ENCODE assay signal across 8 cellular contexts in genomic region chr11:67428052-67429001, GRCh38. TPM values are rescaled to one million over a fixed set of nuclear protein-coding genes. Genes with fewer than 3 reads are reported as not detected.
DNase-seq lines count a peak whose midpoint lies in the region; ATAC-seq lines count a peak whose summit lies in the region.

TSS of gene RPS6KB2 (plus strand) at chr11:67428494. CDS start at chr11:67428546, 52 bp downstream.

- peak within 1 kb of the TSS; percentile 94 to 95 for H3K4me3 ChIP-seq in CD4-positive, alpha-beta memory T cell (ENCODE audit: low read length in 2 of 2)
- H3K4me3 ChIP-seq in effector memory CD4-positive, alpha-beta T cell (ENCODE audit: insufficient read depth, low read depth, low read length, poor library complexity, severe bottlenecking): peak within 1 kb of the TSS; percentile 82

- peak within 1 kb of the TSS; percentile 93 to 100 (median 98) for H3K4me3 Mint-ChIP-seq in CD4-positive, alpha-beta memory T cell

- DNase-seq in CD4-positive, alpha-beta memory T cell: peak; percentile 97 to 99 (median 98)
- DNase-seq in HT-29 (ENCODE audit: low spot score) (peak; percentile 99), NOMO-1 (lab: John Stamatoyannopoulos, UW; ENCODE audit: unreplicated experiment in 2 of 2) (peak; percentile 95 to 97), lung microvascular endothelial cell (ENCODE audit: low read depth in 2 of 2) (peak; percentile 98 to 99)
- DNase-seq in effector memory CD4-positive, alpha-beta T cell: peak; percentile 95 to 99 (median 98)
- DNase-seq in stimulated activated CD4-positive, alpha-beta T cell treated with anti-CD3 and anti-CD28 coated beads, TNF-alpha, amount 100 ng/mL, for 48 hours (ENCODE audit: low read depth in 3 of 3): peak; percentile 96 to 100 (median 99)

- H3K27ac ChIP-seq in CD4-positive, alpha-beta memory T cell (ENCODE audit: low read depth, low read length): peak within 1 kb of the TSS; percentile 90
- peak within 1 kb of the TSS; percentile 89 for H3K27ac ChIP-seq in effector memory CD4-positive, alpha-beta T cell (ENCODE audit: insufficient read depth, low read length, poor library complexity, severe bottlenecking)

- peaks cover 14 to 61% (median 32%) of the 10 kb centered on the region in 4 donors for H3K4me1 Mint-ChIP-seq in CD4-positive, alpha-beta memory T cell

- peak within 1 kb of the TSS; percentile 95 to 99 (median 97) for H3K27ac Mint-ChIP-seq in CD4-positive, alpha-beta memory T cell

- H3K36me3 Mint-ChIP-seq in CD4-positive, alpha-beta memory T cell: peaks cover 8 to 17% of the 10 kb centered on the region in 2 donors

- peak; percentile 81 for ATAC-seq in GM19467 (IDR thresholded peaks at IDR 0.05; ENCODE audit: unreplicated experiment)

- H3K27me3 ChIP-seq in CD4-positive, alpha-beta memory T cell (ENCODE audit: insufficient read depth, low read length): no peaks in the 10 kb centered on the region
- no peaks in the 10 kb centered on the region for H3K27me3 ChIP-seq in effector memory CD4-positive, alpha-beta T cell (replicated peaks; ENCODE audit: control insufficient read depth, insufficient read depth, low read length, poor library complexity, severe bottlenecking)

- intact Hi-C loops in CD4-positive, alpha-beta memory T cell (cut with micrococcal nuclease): loop anchor here (1.0 kb wide), 6 partner anchors 9 to 78 kb away; partner anchors contain the start of genes CORO1B, PTPRCAP and TMEM134

- H3K9me3 ChIP-seq in CD4-positive, alpha-beta memory T cell (ENCODE audit: control insufficient read depth in 1 of 2, low read length in 2 of 2): no peaks in the 10 kb centered on the region
- H3K9me3 ChIP-seq in effector memory CD4-positive, alpha-beta T cell (ENCODE audit: control insufficient read depth, low read length): no peaks in the 10 kb centered on the region

- CTCF ChIA-PET in CD4-positive, alpha-beta memory T cell (lab: Charles Lee; ENCODE audit: partially characterized antibody): interaction anchor here (0.8 to 3.3 kb wide), 10 partner anchors 10 to 77 kb away, joined by 3 to 21 read pairs (median 3); partner anchors contain the start of genes PPP1CA, PTPRCAP and TBC1D10C
- CTCF ChIA-PET in activated CD8-positive, alpha-beta memory T cell treated with anti-CD3 and anti-CD28 coated beads for 36 hours (lab: Charles Lee): interaction anchor here (1.0 to 2.5 kb wide), 2 partner anchors 9 to 27 kb away, joined by 3 to 14 read pairs; partner anchors contain the start of genes PPP1CA and PTPRCAP

- peaks cover 49% of the 10 kb centered on the region for H3K4me1 ChIP-seq in CD4-positive, alpha-beta memory T cell (ENCODE audit: insufficient read depth, low read length)
- peaks cover 21% of the 10 kb centered on the region for H3K4me1 ChIP-seq in effector memory CD4-positive, alpha-beta T cell (ENCODE audit: control insufficient read depth, insufficient read depth, low read length, poor library complexity, severe bottlenecking)

- H3K9me3 Mint-ChIP-seq in CD4-positive, alpha-beta memory T cell: peaks cover 0 to 3% (median 0%) of the 10 kb centered on the region in 8 donors

- H3K27me3 Mint-ChIP-seq in CD4-positive, alpha-beta memory T cell: no peaks in the 10 kb centered on the region

- POLR2A ChIA-PET in CD4-positive, alpha-beta memory T cell (lab: Charles Lee; ENCODE audit: partially characterized antibody): interaction anchor here (0.8 to 31.8 kb wide), 14 partner anchors 10 to 188 kb away, joined by 3 to 2262 read pairs (median 8); partner anchors contain the start of genes AIP, CABP4, CARNS1 and CORO1B
- POLR2A ChIA-PET in activated CD8-positive, alpha-beta memory T cell treated with anti-CD3 and anti-CD28 coated beads for 36 hours (lab: Charles Lee): interaction anchor here (0.7 to 2.6 kb wide), 7 partner anchors 8 to 27 kb away, joined by 3 to 27 read pairs (median 5); partner anchors contain the start of genes PPP1CA, PTPRCAP and TBC1D10C

- H3K36me3 ChIP-seq in CD4-positive, alpha-beta memory T cell (ENCODE audit: insufficient read depth, low read length): peaks cover 16% of the 10 kb centered on the region
- peaks cover 5% of the 10 kb centered on the region for H3K36me3 ChIP-seq in effector memory CD4-positive, alpha-beta T cell (ENCODE audit: control insufficient read depth, insufficient read depth, low read length)

RNA-seq across cellular contexts. Expression of gene RPS6KB2, which starts in this region (rescaled TPM):
- 10 to 100 TPM; 78.1 to 79.9 TPM for total RNA-seq in CD4-positive, alpha-beta memory T cell
- 10 to 100 TPM; 55.2 to 58.3 TPM for polyA plus RNA-seq in CD4-positive, alpha-beta memory T cell
- 125 and 137 TPM in 2 replicates for total RNA-seq in HT-29 (2014; rRNA removed; shearing (Covaris generic))
- total RNA-seq in activated CD8-positive, alpha-beta memory T cell treated with anti-CD3 and anti-CD28 coated beads for 36 hours: 10 to 100 TPM; 82.8 to 85.6 TPM
- total RNA-seq in lung microvascular endothelial cell: 21.8 and 23.0 TPM in 2 replicates

Comparison
In these comparisons a context has a peak if more than half of its experiments do, and no peak if none do; other contexts are left out.
1. Peak in every context shown above with its lines: DNase-seq, ATAC-seq, H3K4me3 ChIP-seq and H3K27ac ChIP-seq.